ENCODE assay signal across 8 cellular contexts in genomic region chr12:120468271-120468845, GRCh38. TPM values are rescaled to one million over a fixed set of nuclear protein-coding genes. Genes with fewer than 3 reads are reported as not detected.
DNase-seq lines count a peak whose midpoint lies in the region; ATAC-seq and TF ChIP-seq lines count a peak whose summit lies in the region.

No MANE protein-coding gene starts in this region.

- no peaks in the 10 kb centered on the region for H3K27me3 Mint-ChIP-seq in activated naive CD8-positive, alpha-beta T cell treated with anti-CD3 and anti-CD28 coated beads for 36 hours

- no peak for TF ChIP-seq CTCF in AG09309 (IDR thresholded peaks at IDR 0.05; ENCODE audit: control insufficient read depth, insufficient read depth, low read depth, low read length, missing control alignments)
- TF ChIP-seq CTCF in right atrium auricular region (IDR thresholded peaks at IDR 0.05): no peak

- H3K4me3 ChIP-seq in AG09309 (ENCODE audit: control insufficient read depth, low read depth, low read length): peak overlapping the region; percentile 75
- H3K4me3 ChIP-seq in right atrium auricular region: peak overlapping the region; percentile 67 to 87

- no peaks in the 10 kb centered on the region for H3K9me3 Mint-ChIP-seq in activated naive CD8-positive, alpha-beta T cell treated with anti-CD3 and anti-CD28 coated beads for 36 hours

- H3K9me3 ChIP-seq in right atrium auricular region: no peaks in the 10 kb centered on the region

- peak overlapping the region; percentile 87 for H3K27ac Mint-ChIP-seq in activated naive CD8-positive, alpha-beta T cell treated with anti-CD3 and anti-CD28 coated beads for 36 hours

- H3K4me3 Mint-ChIP-seq in activated naive CD8-positive, alpha-beta T cell treated with anti-CD3 and anti-CD28 coated beads for 36 hours: peak overlapping the region; percentile 95

- no peak for DNase-seq in AG09309 (ENCODE audit: low read depth)
- DNase-seq in NCI-H748 treated with DMSO at 0.1 percent for 48 hours (lab: John Stamatoyannopoulos, UW): peak; percentile 6
- peak; percentile 26 for DNase-seq in activated naive CD8-positive, alpha-beta T cell treated with anti-CD3 and anti-CD28 coated beads for 36 hours
- no peak for DNase-seq in right atrium auricular region (ENCODE audit: low spot score)
- peak; percentile 42 for DNase-seq in renal cortical epithelial cell (ENCODE audit: low read depth)
- no peak for DNase-seq in NCI-H1048 (lab: John Stamatoyannopoulos, UW)

- H3K36me3 Mint-ChIP-seq in activated naive CD8-positive, alpha-beta T cell treated with anti-CD3 and anti-CD28 coated beads for 36 hours: peaks cover 22% of the 10 kb centered on the region

- no peak for ATAC-seq in HG03108 (IDR thresholded peaks at IDR 0.05; ENCODE audit: unreplicated experiment)

- peak; percentile 46 for TF ChIP-seq POLR2A in GM15510 (IDR thresholded peaks at IDR 0.05; ENCODE audit: borderline replicate concordance, extremely low read depth, insufficient read length)

- no peaks in the 10 kb centered on the region for H3K27me3 ChIP-seq in right atrium auricular region

- peaks cover 31% of the 10 kb centered on the region for H3K36me3 ChIP-seq in right atrium auricular region

- H3K4me1 ChIP-seq in right atrium auricular region: peaks cover 0 to 35% of the 10 kb centered on the region in 2 donors

- H3K4me1 Mint-ChIP-seq in activated naive CD8-positive, alpha-beta T cell treated with anti-CD3 and anti-CD28 coated beads for 36 hours: peaks cover 41% of the 10 kb centered on the region

- H3K27ac ChIP-seq in right atrium auricular region: peak overlapping the region; percentile 85 to 94

RNA-seq across cellular contexts. Expression of gene SRSF9, which starts 1.2 kb away (rescaled TPM):
- total RNA-seq in activated naive CD8-positive, alpha-beta T cell treated with anti-CD3 and anti-CD28 coated beads for 36 hours: 100 to 1,000 TPM; 288 to 292 TPM
- total RNA-seq in right atrium auricular region: 10 to 100 TPM; 18.7 to 31.4 TPM
- total RNA-seq in renal cortical epithelial cell: 190 and 199 TPM in 2 replicates

RNA-seq across cellular contexts. Expression of gene GATC, which starts 22.1 kb away (rescaled TPM):
- 10 to 100 TPM; 25.0 to 30.5 TPM for total RNA-seq in activated naive CD8-positive, alpha-beta T cell treated with anti-CD3 and anti-CD28 coated beads for 36 hours
- total RNA-seq in right atrium auricular region (10 to 100 TPM; 11.6 to 13.6 TPM), renal cortical epithelial cell (30.9 and 32.0 TPM in 2 replicates)

RNA-seq across cellular contexts. Expression of gene TRIAP1, which starts 22.2 kb away (rescaled TPM):
- 10 to 100 TPM; 64.2 to 64.6 TPM for total RNA-seq in activated naive CD8-positive, alpha-beta T cell treated with anti-CD3 and anti-CD28 coated beads for 36 hours
- total RNA-seq in right atrium auricular region: 1 to 10 TPM; 8.9 to 9.2 TPM
- total RNA-seq in renal cortical epithelial cell: 25.5 and 35.4 TPM in 2 replicates

RNA-seq across cellular contexts. Expression of gene DYNLL1, which starts 27.6 kb away (rescaled TPM):
- 100 to 1,000 TPM; 214 to 226 TPM for total RNA-seq in activated naive CD8-positive, alpha-beta T cell treated with anti-CD3 and anti-CD28 coated beads for 36 hours
- total RNA-seq in right atrium auricular region: 100 to 1,000 TPM; 168 to 178 TPM
- total RNA-seq in renal cortical epithelial cell: 216 and 417 TPM in 2 replicates

RNA-seq across cellular contexts. Expression of gene COX6A1, which starts 30.4 kb away (rescaled TPM):
- total RNA-seq in activated naive CD8-positive, alpha-beta T cell treated with anti-CD3 and anti-CD28 coated beads for 36 hours: 100 to 1,000 TPM; 449 to 455 TPM
- total RNA-seq in right atrium auricular region (100 to 1,000 TPM; 190 to 291 TPM), renal cortical epithelial cell (413 and 865 TPM in 2 replicates)

Comparison
In these comparisons a context has a peak if more than half of its experiments do, and no peak if none do; other contexts are left out.
1. DNase-seq: peak in NCI-H748 treated with DMSO at 0.1 percent for 48 hours (single experiment), activated naive CD8-positive, alpha-beta T cell treated with anti-CD3 and anti-CD28 coated beads for 36 hours (single experiment) and renal cortical epithelial cell (single experiment); none in AG09309 (single experiment), right atrium auricular region (single experiment) and NCI-H1048 (single experiment).